Comparison of ENCODE assay signal across 20 cellular contexts in the genomic region with DNA sequence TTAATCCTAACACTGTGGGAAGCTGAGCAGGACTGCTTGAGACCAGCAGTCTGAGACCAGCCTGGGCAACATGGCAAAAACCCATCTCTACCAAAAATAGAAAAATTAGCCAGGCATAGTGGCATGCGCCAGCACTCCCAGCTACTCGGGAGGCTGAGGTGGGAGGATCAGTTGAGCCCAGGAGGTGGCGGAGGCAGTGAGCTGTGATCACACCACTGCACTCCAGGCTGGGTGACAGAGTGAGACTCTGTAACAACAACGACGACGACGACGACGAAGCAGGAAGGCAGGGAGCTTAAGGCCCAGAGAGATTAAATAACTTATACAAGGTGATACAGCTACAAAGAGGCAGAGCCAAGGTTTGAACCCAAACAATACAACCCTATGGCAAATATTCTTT. TPM values are rescaled to one million over a fixed set of nuclear protein-coding genes. Genes with fewer than 3 reads are reported as not detected.
DNase-seq lines count a peak whose midpoint lies in the region; ATAC-seq, FAIRE-seq and TF ChIP-seq lines count a peak whose summit lies in the region.
"Had no signal": no experiment of that assay in that cellular context is flagged by ENCODE, and none has a peak within 500 bp of the region (broad histone marks: within the 10 kb centered on the region; RNA-seq: fewer than 3 reads in every experiment).

No MANE protein-coding gene starts in this region.

- no peak overlapping the region for H3K4ac ChIP-seq in trophoblast cell (ENCODE audit: low read depth, low read length)

- in situ Hi-C loops in HepG2 (cut with HindIII; ENCODE audit: extremely low pct_ligation_motif_present, low pct_unique_long_range_greater_than_20kb): no loop called here

- no peak overlapping the region for H4K8ac ChIP-seq in trophoblast cell (ENCODE audit: low read depth, low read length)

- H3K27me3 Mint-ChIP-seq in effector memory CD8-positive, alpha-beta T cell: no peaks in the 10 kb centered on the region

- no peak overlapping the region for H3K9ac ChIP-seq in HepG2 (ENCODE audit: insufficient read depth, low read depth, low read length)
- no peak overlapping the region for H3K9ac ChIP-seq in trophoblast cell (ENCODE audit: low read length)
- no peak overlapping the region for H3K9ac ChIP-seq in colonic mucosa (ENCODE audit: low read depth in 2 of 2, low read length in 2 of 2)
- H3K9ac ChIP-seq: KMS-11 had no signal

- no peak for TF ChIP-seq EP300 in HepG2 (IDR thresholded peaks at IDR 0.05; ENCODE audit: low read depth in 2 of 2, low read length in 2 of 2)
- TF ChIP-seq EP300 in HepG2 (CRISPR knock-in tag; IDR thresholded peaks at IDR 0.05; ENCODE audit: borderline replicate concordance): no peak

- no peak overlapping the region for H2BK120ac ChIP-seq in trophoblast cell (ENCODE audit: insufficient read depth, low read length, poor library complexity)

- H3K27ac ChIP-seq in HepG2 (ENCODE audit: extremely low read length, insufficient read depth, low read length): no peak overlapping the region
- H3K27ac ChIP-seq in right lobe of liver: no peak overlapping the region
- no peak overlapping the region for H3K27ac ChIP-seq in trophoblast cell (ENCODE audit: low read depth, low read length)
- no peak overlapping the region for H3K27ac ChIP-seq in colonic mucosa
- H3K27ac ChIP-seq: A549, C4-2B, KMS-11 had no signal

- H3K79me1 ChIP-seq in trophoblast cell (ENCODE audit: low read length): no peaks in the 10 kb centered on the region

- H2BK12ac ChIP-seq in trophoblast cell (ENCODE audit: low read length): no peak overlapping the region

- H3K4me3 Mint-ChIP-seq in effector memory CD8-positive, alpha-beta T cell: no peak overlapping the region

- H3K4me3 ChIP-seq in HepG2 (replicated peaks in 1 of 3; ENCODE audit: insufficient read depth in 1 of 3, low read depth in 2 of 3, low read length in 3 of 3) (no peak overlapping the region), right lobe of liver (no peak overlapping the region), trophoblast cell (ENCODE audit: low read depth, low read length) (no peak overlapping the region), colonic mucosa (no peak overlapping the region)
- H3K4me3 ChIP-seq: A549 had no signal

- no peak overlapping the region for H3K18ac ChIP-seq in trophoblast cell (ENCODE audit: low read length)

- TF ChIP-seq RAD21 in HepG2 (CRISPR knock-in tag; IDR thresholded peaks at IDR 0.05): no peak

- H3K36me3 ChIP-seq in HepG2 (replicated peaks in 1 of 2; ENCODE audit: control insufficient read depth in 1 of 2, insufficient read depth in 2 of 2, low read length in 2 of 2) (peaks cover 24 to 79% of the 10 kb centered on the region in 2 experiments), right lobe of liver (peaks cover 0 to 61% (median 27%) of the 10 kb centered on the region in 4 donors), trophoblast cell (ENCODE audit: control insufficient read depth in 1 of 2, insufficient read depth in 2 of 2, low read length in 2 of 2) (peaks cover 14 to 28% of the 10 kb centered on the region in 2 experiments), colonic mucosa (peaks cover 8% of the 10 kb centered on the region)

- whole genome bisulfite sequencing in HepG2 (ENCODE audit: low lambda C conversion rate): 95% methylated on average over 9 of the region's 9 CpGs
- 94% methylated on average over 9 of the region's 9 CpGs for WGBS in right lobe of liver (ENCODE audit: insufficient coverage, low coverage, low lambda C conversion rate, missing lambda C conversion rate)
- WGBS in trophoblast cell (ENCODE audit: extremely low coverage, insufficient coverage, insufficient read length): no CpG with 5 or more reads among the region's 9 CpGs

- H2AFZ ChIP-seq in HepG2 (ENCODE audit: low read length) (no peak overlapping the region), trophoblast cell (ENCODE audit: insufficient read depth, low read length, poor library complexity) (no peak overlapping the region)

- intact Hi-C loops in HepG2 (cut with micrococcal nuclease; ENCODE audit: unreplicated experiment) (no loop called here), right lobe of liver (cut with DNase I) (no loop called here), colonic mucosa (cut with DNase I) (no loop called here)

- no peak overlapping the region for H2AK5ac ChIP-seq in trophoblast cell (ENCODE audit: low read length)

- no peak for FAIRE-seq in HepG2 (lab: Jason Lieb, UNC)

- peaks cover 10% of the 10 kb centered on the region; the same call in 1 of the 2 replicates for H3K9me3 ChIP-seq in HepG2 (ENCODE audit: low read length)
- H3K9me3 ChIP-seq in right lobe of liver: no peaks in the 10 kb centered on the region
- peaks cover 6% of the 10 kb centered on the region for H3K9me3 ChIP-seq in trophoblast cell (ENCODE audit: insufficient read depth, low read depth, low read length)
- no peaks in the 10 kb centered on the region for H3K9me3 ChIP-seq in colonic mucosa

- no peak overlapping the region for H3K23ac ChIP-seq in trophoblast cell (ENCODE audit: low read length)

- no peaks in the 10 kb centered on the region for H3K27me3 ChIP-seq in HepG2 (ENCODE audit: control insufficient read depth in 1 of 2, insufficient read depth in 2 of 2, low read length in 2 of 2)
- H3K27me3 ChIP-seq in right lobe of liver: no peaks in the 10 kb centered on the region
- no peaks in the 10 kb centered on the region for H3K27me3 ChIP-seq in trophoblast cell (ENCODE audit: insufficient read depth, low read length)
- no peaks in the 10 kb centered on the region for H3K27me3 ChIP-seq in colonic mucosa

- DNase-seq in HepG2 (ENCODE audit: low spot score) (no peak), right lobe of liver (no peak), trophoblast cell (no peak), colonic mucosa (no peak), SIG-M5 treated with dmso at 0.1 percent for 504 hours (lab: John Stamatoyannopoulos, UW; ENCODE audit: unreplicated experiment) (no peak)
- DNase-seq in effector memory CD8-positive, alpha-beta T cell: no peak
- DNase-seq in effector CD8-positive, alpha-beta T cell (lab: John Stamatoyannopoulos, UW): no peak
- no peak for DNase-seq in stimulated activated CD8-positive, alpha-beta memory T cell treated with anti-CD3 and anti-CD28 coated beads, Interleukin-4, amount 100 ng/mL, for 48 hours
- DNase-seq: DMS153, GOT3, NCI-H1048, NCI-H1436 treated with DMSO at 0.1 percent for 48 hours, NCI-H2029 treated with DMSO at 0.1 percent for 48 hours, NCI-H510A, NCI-H82 had no signal

- ATAC-seq in HepG2: no peak
- no peak for ATAC-seq in right lobe of liver
- no peak for ATAC-seq in effector memory CD8-positive, alpha-beta T cell (replicated peaks)
- ATAC-seq: A549, Panc1, Right ventricle myocardium inferior had no signal

- no peak overlapping the region for H2BK5ac ChIP-seq in trophoblast cell (ENCODE audit: low read depth, low read length, poor library complexity)

- H4K20me1 ChIP-seq in HepG2 (ENCODE audit: insufficient read depth, low read length): no peaks in the 10 kb centered on the region

- TF ChIP-seq CTCF in HepG2 (CRISPR knock-in tag; IDR thresholded peaks at IDR 0.05) (no peak), right lobe of liver (IDR thresholded peaks at IDR 0.05) (no peak), colonic mucosa (IDR thresholded peaks at IDR 0.05) (no peak)

- H4K91ac ChIP-seq in trophoblast cell (ENCODE audit: low read depth, low read length): no peak overlapping the region

- H3K4me2 ChIP-seq in HepG2 (ENCODE audit: low read depth, low read length): no peak overlapping the region
- no peak overlapping the region for H3K4me2 ChIP-seq in trophoblast cell (ENCODE audit: low read length)
- H3K4me2 ChIP-seq: A549, KMS-11 had no signal

- CTCF ChIA-PET in HepG2 (lab: Yijun Ruan, JAX; ENCODE audit: low intra/inter-chr PET ratio, low total read pairs): no interaction called here

- H3K9me3 Mint-ChIP-seq in effector memory CD8-positive, alpha-beta T cell: no peaks in the 10 kb centered on the region

- H3K4me1 ChIP-seq in HepG2 (ENCODE audit: insufficient read depth, low read length): no peaks in the 10 kb centered on the region
- no peaks in the 10 kb centered on the region for H3K4me1 ChIP-seq in right lobe of liver
- H3K4me1 ChIP-seq in trophoblast cell (ENCODE audit: control insufficient read depth in 1 of 2, insufficient read depth in 2 of 2, low read length in 2 of 2): no peaks in the 10 kb centered on the region
- no peaks in the 10 kb centered on the region for H3K4me1 ChIP-seq in colonic mucosa

- peaks cover 8 to 11% of the 10 kb centered on the region in 2 donors for H3K4me1 Mint-ChIP-seq in effector memory CD8-positive, alpha-beta T cell (ENCODE audit: low read depth in 2 of 2)

- H3K79me2 ChIP-seq in HepG2 (ENCODE audit: insufficient read depth, low read length) (no peaks in the 10 kb centered on the region), trophoblast cell (ENCODE audit: control insufficient read depth, insufficient read depth, low read length, poor library complexity) (no peaks in the 10 kb centered on the region)

- peak overlapping the region; percentile 55 for H4K12ac ChIP-seq in trophoblast cell (ENCODE audit: low read depth, low read length)

- H3K14ac ChIP-seq in trophoblast cell (ENCODE audit: low read length): no peak overlapping the region

- no TSS peak for BruUV-seq in HepG2 (replicated peaks; lab: Mats Ljungman, UMichigan)

- peak overlapping the region; percentile 8 to 32 for H3K27ac Mint-ChIP-seq in effector memory CD8-positive, alpha-beta T cell

- TF ChIP-seq POLR2A in HepG2 (IDR thresholded peaks at IDR 0.05; ENCODE audit: insufficient read depth in 1 of 2, low read depth in 2 of 2, low read length in 2 of 2): no peak
- no peak for TF ChIP-seq POLR2A in right lobe of liver (IDR thresholded peaks at IDR 0.05)

- peaks cover 84% of the 10 kb centered on the region for H3K36me3 Mint-ChIP-seq in effector memory CD8-positive, alpha-beta T cell (ENCODE audit: insufficient read depth)

- POLR2A ChIA-PET in HepG2 (lab: Yijun Ruan, JAX): no interaction called here

RNA-seq across cellular contexts. Expression of a gene that starts 37.3 kb away (rescaled TPM):
- total RNA-seq in HepG2 (2016; rRNA removed; fragmentation: Illumina TruSeq; extraction: Trizol) (37.3 and 42.2 TPM in 2 replicates), right lobe of liver (1 to 10 TPM; 5.3 to 6.7 (median 5.9) TPM), colonic mucosa (10 to 100 TPM; 18.0 to 22.9 TPM)
- total RNA-seq in HepG2 (2016; cell fraction: cytosol; rRNA removed; fragmentation: Illumina TruSeq; extraction: Trizol; ENCODE audit: low read depth): 11.6 and 13.0 TPM in 2 replicates
- 35.6 and 47.7 TPM in 2 replicates for total RNA-seq in HepG2 (2016; cell fraction: insoluble cytoplasmic fraction; rRNA removed; fragmentation: Illumina TruSeq; extraction: Trizol)
- 29.4 and 36.1 TPM in 2 replicates for total RNA-seq in HepG2 (2016; cell fraction: membrane; rRNA removed; fragmentation: Illumina TruSeq; extraction: Trizol)
- 19.9 and 26.7 TPM in 2 replicates for total RNA-seq in HepG2 (2016; cell fraction: nucleus; rRNA removed; fragmentation: Illumina TruSeq; extraction: Trizol)
- 8.1 and 10.6 TPM in 2 replicates for polyA plus RNA-seq in HepG2 (2011; rRNA removed)
- polyA plus RNA-seq in HepG2 (2011; cell fraction: cytosol; rRNA removed): 4.1 and 4.5 TPM in 2 replicates
- 2.7 and 3.2 TPM in 2 replicates for polyA plus RNA-seq in HepG2 (2011; cell fraction: nucleus; rRNA removed)
- 9.8 and 17.8 TPM in 2 replicates for polyA plus RNA-seq in HepG2 (2012)
- polyA plus RNA-seq in HepG2 (2016; cell fraction: cytosol; fragmentation: Illumina TruSeq; extraction: Trizol; ENCODE audit: low read depth): 21.2 and 22.2 TPM in 2 replicates
- 44.7 and 50.3 TPM in 2 replicates for polyA plus RNA-seq in HepG2 (2016; cell fraction: insoluble cytoplasmic fraction; fragmentation: Illumina TruSeq; extraction: Trizol; ENCODE audit: low read depth)
- 31.9 and 32.8 TPM in 2 replicates for polyA plus RNA-seq in HepG2 (2016; cell fraction: membrane; fragmentation: Illumina TruSeq; extraction: Trizol; ENCODE audit: low read depth)
- polyA plus RNA-seq in HepG2 (2016; cell fraction: nucleus; fragmentation: Illumina TruSeq; extraction: Trizol; ENCODE audit: insufficient read depth, low read depth): 39.7 and 42.2 TPM in 2 replicates
- 1.8 and 4.8 TPM in 2 replicates for polyA minus RNA-seq in HepG2 (2011; rRNA and poly(A)+ RNA removed; ENCODE audit: low replicate concordance)
- polyA minus RNA-seq in HepG2 (2011; cell fraction: cytosol; rRNA and poly(A)+ RNA removed): 2.5 and 4.0 TPM in 2 replicates
- polyA minus RNA-seq in HepG2 (2011; cell fraction: nucleus; rRNA and poly(A)+ RNA removed): 7.1 and 9.3 TPM in 2 replicates
- polyA plus RNA-seq in trophoblast cell (2013): 10.2 and 11.7 TPM in 2 replicates
